ENCODE assay signal across 17 cellular contexts in genomic region chr6:143642403-143642802, GRCh38. TPM values are rescaled to one million over a fixed set of nuclear protein-coding genes. Genes with fewer than 3 reads are reported as not detected.
DNase-seq lines count a peak whose midpoint lies in the region; ATAC-seq, FAIRE-seq and TF ChIP-seq lines count a peak whose summit lies in the region.
"Had no signal": no experiment of that assay in that cellular context is flagged by ENCODE, and none has a peak within 500 bp of the region (broad histone marks: within the 10 kb centered on the region; RNA-seq: fewer than 3 reads in every experiment).

No MANE protein-coding gene starts in this region.

- H3K4me1 Mint-ChIP-seq in Calu3 (ENCODE audit: low read depth, unreplicated experiment): no peaks in the 10 kb centered on the region

- no peaks in the 10 kb centered on the region for H3K9me3 Mint-ChIP-seq in Calu3 (ENCODE audit: low read depth, unreplicated experiment)
- H3K9me3 Mint-ChIP-seq: CD4-positive, alpha-beta T cell had no signal

- no peak for TF ChIP-seq CTCF in fibroblast of mammary gland (conservative IDR thresholded peaks at IDR 0.05; ENCODE audit: control insufficient read depth, insufficient read depth, low read depth, low read length)
- TF ChIP-seq CTCF in Calu3 (IDR thresholded peaks at IDR 0.05; ENCODE audit: unreplicated experiment): no peak

- H3K4me3 Mint-ChIP-seq in Calu3 (ENCODE audit: low read depth, unreplicated experiment): no peak overlapping the region
- H3K4me3 Mint-ChIP-seq: CD4-positive, alpha-beta T cell had no signal

- H3K27me3 Mint-ChIP-seq in Calu3 (ENCODE audit: unreplicated experiment): no peaks in the 10 kb centered on the region
- H3K27me3 Mint-ChIP-seq: CD4-positive, alpha-beta T cell had no signal

- FAIRE-seq in RCC 7860 (lab: Jason Lieb, UNC): no peak
- FAIRE-seq: G401.6, GM12891, H54 had no signal

- no peak overlapping the region for H3K27ac Mint-ChIP-seq in Calu3 (ENCODE audit: unreplicated experiment)
- H3K27ac Mint-ChIP-seq: CD4-positive, alpha-beta T cell had no signal

- ATAC-seq in HG03159 (IDR thresholded peaks at IDR 0.05; ENCODE audit: unreplicated experiment): no peak
- ATAC-seq: HCT116 had no signal

- DNase-seq in EH (ENCODE audit: low read depth): peak; percentile 17
- peak; percentile 16 for DNase-seq in M059J (ENCODE audit: low read depth)
- peak; percentile 12 for DNase-seq in amniotic epithelial cell (ENCODE audit: low read depth)
- peak; percentile 27 for DNase-seq in fibroblast of mammary gland (ENCODE audit: low read depth)
- no peak for DNase-seq in RCC 7860 (ENCODE audit: low spot score)
- DNase-seq in Calu3: no peak
- DNase-seq in occipital lobe (lab: John Stamatoyannopoulos, UW): no peak
- DNase-seq: ACHN; C1 segment of cervical spinal cord; CD4-positive, alpha-beta T cell; DMS79; EL had no signal

- CTCF ChIA-PET in Calu3 (lab: Charles Lee): interaction anchor here (1.0 kb wide), 1 partner anchor 96 kb away, joined by 3 read pairs; no protein-coding TSS in a partner anchor

- no peaks in the 10 kb centered on the region for H3K36me3 Mint-ChIP-seq in Calu3 (ENCODE audit: insufficient read depth, unreplicated experiment)

- BruUV-seq in Calu3 (replicated peaks; lab: Mats Ljungman, UMichigan): no TSS peak

- intact Hi-C loops in Calu3 (cut with micrococcal nuclease; ENCODE audit: unreplicated experiment): no loop called here

- no peak overlapping the region for H3K4me3 ChIP-seq in fibroblast of mammary gland (ENCODE audit: control insufficient read depth, low read depth, low read length)

RNA-seq across cellular contexts. Expression of gene PHACTR2, which starts 35.4 kb away (rescaled TPM):
- total RNA-seq in M059J (2014; rRNA removed; shearing (Covaris generic)): 21.3 and 32.0 TPM in 2 replicates
- total RNA-seq in Calu3 (2022) (19.5 and 20.7 TPM in 2 replicates), occipital lobe (20.6 TPM)

Comparison
In these comparisons a context has a peak if more than half of its experiments do, and no peak if none do; other contexts are left out.
1. DNase-seq: peak in EH (single experiment), M059J (single experiment), amniotic epithelial cell (single experiment) and fibroblast of mammary gland (single experiment); none in RCC 7860 (single experiment), Calu3 (single experiment) and occipital lobe (single experiment).